Comparison of ENCODE assay signal across 10 cellular contexts in genomic region chr1:54404263-54404662, GRCh38. TPM values are rescaled to one million over a fixed set of nuclear protein-coding genes. Genes with fewer than 3 reads are reported as not detected.
A peak's percentile ranks its signal among the peaks of the same experiment; 100 is the strongest.
DNase-seq lines count a peak whose midpoint lies in the region; ATAC-seq and TF ChIP-seq lines count a peak whose summit lies in the region.
"Had no signal": no experiment of that assay in that cellular context is flagged by ENCODE, and none has a peak within 500 bp of the region (broad histone marks: within the 10 kb centered on the region; RNA-seq: fewer than 3 reads in every experiment).

No MANE protein-coding gene starts in this region.

- no TSS peak for BruUV-seq in mammary epithelial cell (replicated peaks; lab: Mats Ljungman, UMichigan)

- no peak for TF ChIP-seq CTCF in left ventricle myocardium inferior (IDR thresholded peaks at IDR 0.05; ENCODE audit: borderline replicate concordance)
- TF ChIP-seq CTCF in mammary epithelial cell (conservative IDR thresholded peaks at IDR 0.05 in 1 of 2, IDR thresholded peaks at IDR 0.05 in 1 of 2; ENCODE audit: extremely low read depth in 1 of 2, insufficient read depth in 1 of 2, low read depth in 1 of 2, low read length in 2 of 2), result no peak
- no peak for TF ChIP-seq CTCF in vagina (IDR thresholded peaks at IDR 0.05)

- peak overlapping the region; percentile 30 for H3K27ac ChIP-seq in left ventricle myocardium inferior (replicated peaks)
- no peak overlapping the region for H3K27ac ChIP-seq in mammary epithelial cell (ENCODE audit: insufficient read depth, low read depth, low read length)
- no peak overlapping the region for H3K27ac ChIP-seq in muscle layer of duodenum (ENCODE audit: low read length)
- peak overlapping the region; percentile 66 for H3K27ac ChIP-seq in vagina

- peak overlapping the region; percentile 95 for H3K4me3 ChIP-seq in left ventricle myocardium inferior
- H3K4me3 ChIP-seq in mammary epithelial cell (replicated peaks in 1 of 3; ENCODE audit: insufficient read depth in 1 of 3, low read depth in 2 of 3, low read length in 3 of 3), result peak overlapping the region; percentile 27 to 68 (median 59)
- peak overlapping the region; percentile 64 to 84 for H3K4me3 ChIP-seq in muscle layer of duodenum (ENCODE audit: low read depth in 1 of 2, low read length in 2 of 2)
- peak overlapping the region; percentile 79 to 98 for H3K4me3 ChIP-seq in vagina

- dilution Hi-C loops in mammary epithelial cell (cut with HindIII; ENCODE audit: low sequenced_read_pairs), result no loop called here

- H3K9me3 ChIP-seq in left ventricle myocardium inferior (replicated peaks) (no peaks in the 10 kb centered on the region), mammary epithelial cell (replicated peaks; ENCODE audit: insufficient read depth, low read length) (no peaks in the 10 kb centered on the region), muscle layer of duodenum (ENCODE audit: control insufficient read depth in 1 of 2, low read length in 2 of 2) (no peaks in the 10 kb centered on the region), vagina (no peaks in the 10 kb centered on the region)

- intact Hi-C loops in left ventricle myocardium inferior (cut with micrococcal nuclease), result loop anchor here (10.0 kb wide), 1 partner anchor 99 kb away; no protein-coding TSS in a partner anchor
- intact Hi-C loops in Right ventricle myocardium inferior (cut with DNase I), result loop anchor here (10.0 kb wide), 2 partner anchors 181 to 329 kb away; no protein-coding TSS in a partner anchor
- intact Hi-C loops in mammary epithelial cell (cut with micrococcal nuclease), result loop anchor here (10.0 kb wide), 2 partner anchors 129 to 179 kb away; no protein-coding TSS in a partner anchor
- intact Hi-C loops in vagina (cut with DNase I), result loop anchor here (10.0 kb wide), 1 partner anchor 79 kb away; no protein-coding TSS in a partner anchor

- no peaks in the 10 kb centered on the region for H4K20me1 ChIP-seq in mammary epithelial cell (ENCODE audit: insufficient read depth, low read length)

- H2AFZ ChIP-seq in mammary epithelial cell (ENCODE audit: low read depth, low read length), result peak overlapping the region; percentile 47

- in situ Hi-C loops in mammary epithelial cell (cut with MboI; ENCODE audit: low sequenced_read_pairs in 2 of 2), result no loop called here

- peaks cover 89% of the 10 kb centered on the region for H3K4me1 ChIP-seq in left ventricle myocardium inferior
- peaks cover 46% of the 10 kb centered on the region for H3K4me1 ChIP-seq in mammary epithelial cell (ENCODE audit: insufficient read depth, low read length)
- peaks cover 38 to 42% of the 10 kb centered on the region in 2 donors for H3K4me1 ChIP-seq in muscle layer of duodenum (ENCODE audit: control insufficient read depth in 1 of 2, insufficient read depth in 2 of 2, low read length in 2 of 2)
- peaks cover 73% of the 10 kb centered on the region for H3K4me1 ChIP-seq in vagina

- ATAC-seq in Right ventricle myocardium inferior, result no peak
- no peak for ATAC-seq in GM19324 (IDR thresholded peaks at IDR 0.05; ENCODE audit: low FRiP score, unreplicated experiment)

- H3K79me2 ChIP-seq in mammary epithelial cell (ENCODE audit: insufficient read depth, low read length), result peaks cover 39% of the 10 kb centered on the region

- H3K9ac ChIP-seq in mammary epithelial cell (ENCODE audit: insufficient read depth, low read length), result no peak overlapping the region

- CTCF ChIA-PET in mammary epithelial cell (lab: Charles Lee; ENCODE audit: low non-redundant PET), result interaction anchor here (0.6 kb wide), 1 partner anchor 86 kb away, joined by 3 read pairs; no protein-coding TSS in a partner anchor

- peaks cover 23% of the 10 kb centered on the region for H3K36me3 ChIP-seq in left ventricle myocardium inferior
- peaks cover 5% of the 10 kb centered on the region for H3K36me3 ChIP-seq in mammary epithelial cell (ENCODE audit: insufficient read depth, low read length)
- H3K36me3 ChIP-seq in muscle layer of duodenum (ENCODE audit: control insufficient read depth in 1 of 2, insufficient read depth in 2 of 2, low read length in 2 of 2), result peaks cover 25 to 32% of the 10 kb centered on the region in 2 donors
- peaks cover 0 to 30% of the 10 kb centered on the region in 2 donors for H3K36me3 ChIP-seq in vagina

- DNase-seq in left ventricle myocardium inferior, result no peak
- no peak for DNase-seq in Right ventricle myocardium inferior (ENCODE audit: missing footprints)
- no peak for DNase-seq in mammary epithelial cell
- DNase-seq in vagina (ENCODE audit: extremely low spot score in 2 of 2), result no peak
- DNase-seq in SHP77 (lab: John Stamatoyannopoulos, UW), result no peak
- no peak for DNase-seq in NCI-H2171 treated with DMSO at 0.1 percent for 48 hours (lab: John Stamatoyannopoulos, UW)
- DNase-seq: DMS 273 treated with DMSO at 0.1 percent for 48 hours, NCI-H2081 treated with DMSO at 0.1 percent for 48 hours had no signal

- TF ChIP-seq POLR2A in vagina (IDR thresholded peaks at IDR 0.05), result no peak

- 39% methylated on average over 11 of the region's 11 CpGs for WGBS in mammary epithelial cell (ENCODE audit: low coverage, missing lambda C conversion rate)

- H3K27me3 ChIP-seq in left ventricle myocardium inferior (ENCODE audit: low read depth) (no peaks in the 10 kb centered on the region), mammary epithelial cell (ENCODE audit: insufficient read depth, low read length) (no peaks in the 10 kb centered on the region), muscle layer of duodenum (ENCODE audit: low read depth, low read length) (no peaks in the 10 kb centered on the region), vagina (no peaks in the 10 kb centered on the region)

- H3K4me2 ChIP-seq in mammary epithelial cell (ENCODE audit: insufficient read depth, low read depth, low read length), result peak overlapping the region; percentile 98

RNA-seq across cellular contexts. Expression of gene SSBP3, which starts 1.9 kb away (rescaled TPM):
- 57.7 TPM for total RNA-seq in left ventricle myocardium inferior
- total RNA-seq in Right ventricle myocardium inferior, result 53.6 TPM
- 10 to 100 TPM; 30.5 to 30.6 TPM for total RNA-seq in mammary epithelial cell
- 23.7 TPM for polyA plus RNA-seq in mammary epithelial cell
- polyA minus RNA-seq in mammary epithelial cell, result 42.6 TPM
- 70.7 TPM for total RNA-seq in vagina

Comparison
In these comparisons a context has a peak if more than half of its experiments do, and no peak if none do; other contexts are left out.
1. H3K27ac ChIP-seq: peak in left ventricle myocardium inferior (single experiment) and vagina (single experiment); none in mammary epithelial cell (single experiment) and muscle layer of duodenum (single experiment).
2. Peak in every context shown above with its lines, with median percentiles within 50 percentile points of each other: H3K4me3 ChIP-seq.